8 cellular contexts compared by ENCODE assay signal in the genomic region with DNA sequence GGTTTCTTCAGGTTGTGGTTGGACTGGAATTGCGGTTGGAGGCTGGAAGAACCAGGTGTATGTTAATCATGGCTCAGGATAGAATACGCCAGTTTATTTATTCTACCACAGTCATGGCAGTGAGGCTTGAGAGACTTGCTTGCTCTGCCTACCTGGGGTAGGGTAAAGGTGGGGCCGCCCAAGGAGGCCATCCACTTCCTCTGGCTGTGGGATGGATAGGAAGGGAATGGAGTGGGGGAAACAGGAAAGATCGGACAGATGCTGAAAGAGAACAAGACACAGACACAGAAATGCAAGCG. TPM values are rescaled to one million over a fixed set of nuclear protein-coding genes. Genes with fewer than 3 reads are reported as not detected.
DNase-seq lines count a peak whose midpoint lies in the region; ATAC-seq and TF ChIP-seq lines count a peak whose summit lies in the region.
"Had no signal": no experiment of that assay in that cellular context is flagged by ENCODE, and none has a peak within 500 bp of the region (broad histone marks: within the 10 kb centered on the region; RNA-seq: fewer than 3 reads in every experiment).

No MANE protein-coding gene starts in this region.

- TF ChIP-seq CTCF in Calu3 (IDR thresholded peaks at IDR 0.05; ENCODE audit: unreplicated experiment) (no peak), KMS-11 (conservative IDR thresholded peaks at IDR 0.05; ENCODE audit: low read depth, low read length) (no peak), colonic mucosa (IDR thresholded peaks at IDR 0.05) (no peak)

- H3K36me3 ChIP-seq in KMS-11 (ENCODE audit: insufficient read depth) (peaks cover 12% of the 10 kb centered on the region; the same call in 1 of the 2 replicates), colonic mucosa (peaks cover 4% of the 10 kb centered on the region)

- no TSS peak for BruUV-seq in Calu3 (replicated peaks; lab: Mats Ljungman, UMichigan)

- intact Hi-C loops in Calu3 (cut with micrococcal nuclease; ENCODE audit: unreplicated experiment): no loop called here
- intact Hi-C loops in activated T-helper 1 cell treated with anti-CD3 and anti-CD28 coated beads, Interleukin-12 subunit alpha, Interleukin-12 subunit beta, Interleukin-2, Interleukin-4 antibody, amounts not matched to agents 30 ng/mL and 10 ng/mL and 1 ng/mL, durations not matched to agents 14 hours and 24 hours and 36 hours (cut with micrococcal nuclease): no loop called here
- intact Hi-C loops in colonic mucosa (cut with DNase I): no loop called here

- H3K36me3 Mint-ChIP-seq in Calu3 (ENCODE audit: insufficient read depth, unreplicated experiment): peaks cover 84% of the 10 kb centered on the region
- H3K36me3 Mint-ChIP-seq in activated T-helper 1 cell treated with anti-CD3 and anti-CD28 coated beads, Interleukin-12 subunit alpha, Interleukin-12 subunit beta, Interleukin-2, Interleukin-4 antibody, amounts not matched to agents 30 ng/mL and 10 ng/mL and 1 ng/mL, durations not matched to agents 14 hours and 24 hours and 36 hours (ENCODE audit: low read depth): peaks cover 25% of the 10 kb centered on the region
- peaks cover 0 to 27% (median 19%) of the 10 kb centered on the region in 3 donors for H3K36me3 Mint-ChIP-seq in naive thymus-derived CD8-positive, alpha-beta T cell

- H3K4me1 Mint-ChIP-seq in Calu3 (ENCODE audit: low read depth, unreplicated experiment): peaks cover 30% of the 10 kb centered on the region
- H3K4me1 Mint-ChIP-seq in activated T-helper 1 cell treated with anti-CD3 and anti-CD28 coated beads, Interleukin-12 subunit alpha, Interleukin-12 subunit beta, Interleukin-2, Interleukin-4 antibody, amounts not matched to agents 30 ng/mL and 10 ng/mL and 1 ng/mL, durations not matched to agents 14 hours and 24 hours and 36 hours (ENCODE audit: low read depth): peaks cover 60% of the 10 kb centered on the region
- H3K4me1 Mint-ChIP-seq in naive thymus-derived CD8-positive, alpha-beta T cell: peaks cover 40 to 77% (median 64%) of the 10 kb centered on the region in 4 donors

- no peak for DNase-seq in Calu3
- no peak for DNase-seq in activated T-helper 1 cell treated with anti-CD3 and anti-CD28 coated beads, Interleukin-12 subunit alpha, Interleukin-12 subunit beta, Interleukin-2, Interleukin-4 antibody, amounts not matched to agents 30 ng/mL and 10 ng/mL and 1 ng/mL, durations not matched to agents 14 hours and 24 hours and 36 hours (ENCODE audit: low spot score)
- peak in 1 of 10 donors; percentile 28 for DNase-seq in naive thymus-derived CD8-positive, alpha-beta T cell
- DNase-seq in effector CD8-positive, alpha-beta T cell (lab: John Stamatoyannopoulos, UW): no peak
- DNase-seq in activated effector memory CD4-positive, alpha-beta T cell treated with Interleukin-2 at 50 U/mL for 16 hours: no peak
- DNase-seq in colonic mucosa: no peak
- DNase-seq: activated CD4-positive, CD25-positive, alpha-beta regulatory T cell had no signal

- no peaks in the 10 kb centered on the region for H3K79me2 ChIP-seq in KMS-11 (ENCODE audit: insufficient read depth, low read depth)

- H3K4me2 ChIP-seq in KMS-11: peak overlapping the region; percentile 99; the same call in 1 of the 2 replicates

- H3K27me3 Mint-ChIP-seq in Calu3 (ENCODE audit: unreplicated experiment): peaks cover 45% of the 10 kb centered on the region
- H3K27me3 Mint-ChIP-seq in activated T-helper 1 cell treated with anti-CD3 and anti-CD28 coated beads, Interleukin-12 subunit alpha, Interleukin-12 subunit beta, Interleukin-2, Interleukin-4 antibody, amounts not matched to agents 30 ng/mL and 10 ng/mL and 1 ng/mL, durations not matched to agents 14 hours and 24 hours and 36 hours (ENCODE audit: insufficient read depth): peaks cover 44% of the 10 kb centered on the region
- H3K27me3 Mint-ChIP-seq in naive thymus-derived CD8-positive, alpha-beta T cell: peaks cover 27 to 69% (median 52%) of the 10 kb centered on the region in 5 donors

- H3K4me3 ChIP-seq in KMS-11 (IDR thresholded peaks at IDR 0.05; ENCODE audit: insufficient read depth, low read depth, low read length) (no peak overlapping the region), colonic mucosa (no peak overlapping the region)

- peak overlapping the region; percentile 82 for H3K4me3 Mint-ChIP-seq in Calu3 (ENCODE audit: low read depth, unreplicated experiment)
- peak overlapping the region; percentile 82 for H3K4me3 Mint-ChIP-seq in activated T-helper 1 cell treated with anti-CD3 and anti-CD28 coated beads, Interleukin-12 subunit alpha, Interleukin-12 subunit beta, Interleukin-2, Interleukin-4 antibody, amounts not matched to agents 30 ng/mL and 10 ng/mL and 1 ng/mL, durations not matched to agents 14 hours and 24 hours and 36 hours
- peak overlapping the region; percentile 52 to 95 (median 86) for H3K4me3 Mint-ChIP-seq in naive thymus-derived CD8-positive, alpha-beta T cell

- H4K20me1 ChIP-seq in KMS-11 (ENCODE audit: insufficient read depth): no peaks in the 10 kb centered on the region

- POLR2A ChIA-PET in naive thymus-derived CD8-positive, alpha-beta T cell (lab: Charles Lee): interaction anchor here (5.3 to 7.5 kb wide), 3 partner anchors 8 to 23 kb away, joined by 37 to 72 read pairs (median 40); a partner anchor contains a TSS

- H3K27ac Mint-ChIP-seq in Calu3 (ENCODE audit: unreplicated experiment): peak overlapping the region; percentile 5
- H3K27ac Mint-ChIP-seq in activated T-helper 1 cell treated with anti-CD3 and anti-CD28 coated beads, Interleukin-12 subunit alpha, Interleukin-12 subunit beta, Interleukin-2, Interleukin-4 antibody, amounts not matched to agents 30 ng/mL and 10 ng/mL and 1 ng/mL, durations not matched to agents 14 hours and 24 hours and 36 hours: no peak overlapping the region
- H3K27ac Mint-ChIP-seq in naive thymus-derived CD8-positive, alpha-beta T cell: peak overlapping the region in 1 of 10 donors; percentile 63

- peaks cover 52% of the 10 kb centered on the region for H3K27me3 ChIP-seq in KMS-11 (ENCODE audit: insufficient read depth, low read depth)
- H3K27me3 ChIP-seq in colonic mucosa: peaks cover 64% of the 10 kb centered on the region

- ATAC-seq in naive thymus-derived CD8-positive, alpha-beta T cell: no peak

- H3K27ac ChIP-seq in KMS-11 (no peak overlapping the region), colonic mucosa (no peak overlapping the region)

- H3K9me3 Mint-ChIP-seq in Calu3 (ENCODE audit: low read depth, unreplicated experiment): no peaks in the 10 kb centered on the region
- no peaks in the 10 kb centered on the region for H3K9me3 Mint-ChIP-seq in activated T-helper 1 cell treated with anti-CD3 and anti-CD28 coated beads, Interleukin-12 subunit alpha, Interleukin-12 subunit beta, Interleukin-2, Interleukin-4 antibody, amounts not matched to agents 30 ng/mL and 10 ng/mL and 1 ng/mL, durations not matched to agents 14 hours and 24 hours and 36 hours
- H3K9me3 Mint-ChIP-seq in naive thymus-derived CD8-positive, alpha-beta T cell: no peaks in the 10 kb centered on the region

- H3K9me3 ChIP-seq in colonic mucosa: no peaks in the 10 kb centered on the region

- peaks cover 50% of the 10 kb centered on the region for H3K4me1 ChIP-seq in KMS-11 (ENCODE audit: low read depth, poor library complexity, severe bottlenecking)
- H3K4me1 ChIP-seq in colonic mucosa: peaks cover 29% of the 10 kb centered on the region

- H3K9ac ChIP-seq in KMS-11: no peak overlapping the region; the same call in 1 of the 2 replicates
- no peak overlapping the region for H3K9ac ChIP-seq in colonic mucosa (ENCODE audit: low read depth in 2 of 2, low read length in 2 of 2)

- CTCF ChIA-PET in Calu3 (lab: Charles Lee): interaction anchor here (2.8 kb wide), 1 partner anchor 24 kb away, joined by 13 read pairs; no protein-coding TSS in a partner anchor

- H2AFZ ChIP-seq in KMS-11 (ENCODE audit: low read depth): no peak overlapping the region

RNA-seq across cellular contexts. Expression of a gene that starts 8.1 kb away (rescaled TPM):
- total RNA-seq in Calu3 (2022): 203 and 243 TPM in 2 replicates
- total RNA-seq in activated T-helper 1 cell treated with anti-CD3 and anti-CD28 coated beads, Interleukin-12 subunit alpha, Interleukin-12 subunit beta, Interleukin-2, Interleukin-4 antibody, amounts not matched to agents 30 ng/mL and 10 ng/mL and 1 ng/mL, durations not matched to agents 14 hours and 24 hours and 36 hours: 276 and 280 TPM in 2 replicates
- total RNA-seq in naive thymus-derived CD8-positive, alpha-beta T cell: 10 to 100 TPM; 45.2 to 45.3 TPM
- polyA plus RNA-seq in naive thymus-derived CD8-positive, alpha-beta T cell: 10 to 100 TPM; 27.3 to 31.2 (median 28.8) TPM
- total RNA-seq in colonic mucosa: 100 to 1,000 TPM in 1 of 2 donors, 10 to 100 TPM in 1; 69.4 to 160 TPM

RNA-seq across cellular contexts. Expression of a gene that starts 13.4 kb away (rescaled TPM):
- total RNA-seq in Calu3 (2022) (5.0 and 7.0 TPM in 2 replicates), colonic mucosa (1 to 10 TPM; 1.9 to 2.7 TPM)
- 3.1 and 4.2 TPM in 2 replicates for total RNA-seq in activated T-helper 1 cell treated with anti-CD3 and anti-CD28 coated beads, Interleukin-12 subunit alpha, Interleukin-12 subunit beta, Interleukin-2, Interleukin-4 antibody, amounts not matched to agents 30 ng/mL and 10 ng/mL and 1 ng/mL, durations not matched to agents 14 hours and 24 hours and 36 hours
- 1 to 10 TPM; 2.5 to 2.6 TPM for total RNA-seq in naive thymus-derived CD8-positive, alpha-beta T cell
- polyA plus RNA-seq in naive thymus-derived CD8-positive, alpha-beta T cell: not detected

RNA-seq across cellular contexts. Expression of a gene that starts 21.0 kb away (rescaled TPM):
- total RNA-seq in Calu3 (2022) (2.0 and 4.1 TPM in 2 replicates), colonic mucosa (under 1 TPM in 1 of 2 donors, not detected in 1; 0.27 TPM)
- total RNA-seq in activated T-helper 1 cell treated with anti-CD3 and anti-CD28 coated beads, Interleukin-12 subunit alpha, Interleukin-12 subunit beta, Interleukin-2, Interleukin-4 antibody, amounts not matched to agents 30 ng/mL and 10 ng/mL and 1 ng/mL, durations not matched to agents 14 hours and 24 hours and 36 hours: 0.36 and 0.49 TPM in 2 replicates
- total RNA-seq in naive thymus-derived CD8-positive, alpha-beta T cell: under 1 TPM; 0.41 to 0.55 TPM
- not detected for polyA plus RNA-seq in naive thymus-derived CD8-positive, alpha-beta T cell
